13 cellular contexts compared by ENCODE assay signal in the genomic region with DNA sequence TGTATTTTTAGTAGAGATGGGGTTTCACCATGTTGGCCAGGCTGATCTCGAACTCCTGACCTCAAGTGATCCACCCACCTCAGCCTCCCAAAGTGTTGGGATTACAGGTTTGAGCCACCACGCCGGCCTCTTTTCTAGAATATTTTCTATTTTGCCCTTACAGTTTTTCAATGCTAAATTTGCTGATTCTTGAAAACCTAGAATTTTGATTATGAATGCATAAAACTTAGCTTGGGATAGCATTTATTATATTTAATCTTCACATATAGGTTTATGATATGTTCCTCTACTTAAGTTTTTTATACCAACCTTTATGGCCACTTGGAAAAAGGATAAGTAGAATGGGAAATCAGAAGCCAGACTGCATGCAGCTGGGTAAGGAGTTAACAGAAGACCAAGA. TPM values are rescaled to one million over a fixed set of nuclear protein-coding genes. Genes with fewer than 3 reads are reported as not detected.
DNase-seq lines count a peak whose midpoint lies in the region; ATAC-seq and TF ChIP-seq lines count a peak whose summit lies in the region.
"Had no signal": no experiment of that assay in that cellular context is flagged by ENCODE, and none has a peak within 500 bp of the region (broad histone marks: within the 10 kb centered on the region; RNA-seq: fewer than 3 reads in every experiment).

No MANE protein-coding gene starts in this region.

- H3K9me3 Mint-ChIP-seq in activated T-cell treated with anti-CD3 and anti-CD28 coated beads, Interleukin-2, amount 50 U/mL, for 72 hours: no peaks in the 10 kb centered on the region
- H3K9me3 Mint-ChIP-seq in stimulated activated effector memory CD8-positive, alpha-beta T cell treated with anti-CD3 and anti-CD28 coated beads, Interleukin-12 subunit alpha, Interleukin-12 subunit beta, amount 100 ng/mL, for 72 hours: no peaks in the 10 kb centered on the region

- intact Hi-C loops in sciatic nerve (cut with DNase I): no loop called here

- peak overlapping the region; percentile 91; the same call in 1 of the 2 replicates for H3K27ac ChIP-seq in VCaP
- H3K27ac ChIP-seq: uterus had no signal

- H3K36me3 Mint-ChIP-seq in activated T-cell treated with anti-CD3 and anti-CD28 coated beads, Interleukin-2, amount 50 U/mL, for 72 hours (ENCODE audit: insufficient read depth in 2 of 2): peaks cover 2 to 6% of the 10 kb centered on the region in 2 donors
- peaks cover 48% of the 10 kb centered on the region for H3K36me3 Mint-ChIP-seq in stimulated activated effector memory CD8-positive, alpha-beta T cell treated with anti-CD3 and anti-CD28 coated beads, Interleukin-12 subunit alpha, Interleukin-12 subunit beta, amount 100 ng/mL, for 72 hours

- DNase-seq in activated T-cell treated with anti-CD3 and anti-CD28 coated beads, Interleukin-2, amount 50 U/mL, for 72 hours: no peak
- DNase-seq in activated T-cell treated with anti-CD3 and anti-CD28 coated beads, Interleukin-2, amount 50 U/mL, for 48 hours: no peak
- DNase-seq in epithelial cell of proximal tubule (ENCODE audit: low read depth): no peak
- DNase-seq in stimulated activated effector memory CD8-positive, alpha-beta T cell treated with anti-CD3 and anti-CD28 coated beads, Interleukin-12 subunit alpha, Interleukin-12 subunit beta, amount 100 ng/mL, for 72 hours (ENCODE audit: low spot score in 2 of 2): no peak
- no peak for DNase-seq in sciatic nerve (ENCODE audit: low spot score)
- DNase-seq: central memory CD4-positive, alpha-beta T cell; EL; NCI-H2227 treated with DMSO at 0.1 percent for 48 hours; stimulated activated CD4-positive, alpha-beta T cell treated with anti-CD3 and anti-CD28 coated beads, Interleukin-12 subunit alpha, Interleukin-12 subunit beta, amount 100 ng/mL, for 4 hours; uterus had no signal

- peak overlapping the region; percentile 94 for H3K4me3 ChIP-seq in epithelial cell of proximal tubule (ENCODE audit: low read depth, low read length)

- no peak for ATAC-seq in activated T-cell treated with anti-CD3 and anti-CD28 coated beads, Interleukin-2, amount 50 U/mL, for 72 hours (replicated peaks in 1 of 2)
- ATAC-seq in stimulated activated effector memory CD8-positive, alpha-beta T cell treated with anti-CD3 and anti-CD28 coated beads, Interleukin-12 subunit alpha, Interleukin-12 subunit beta, amount 100 ng/mL, for 72 hours: no peak
- ATAC-seq in GM19452 (IDR thresholded peaks at IDR 0.05; ENCODE audit: unreplicated experiment) (no peak), sciatic nerve (no peak), HG02840 (IDR thresholded peaks at IDR 0.05; ENCODE audit: low FRiP score, unreplicated experiment) (no peak)

- H3K27ac Mint-ChIP-seq in activated T-cell treated with anti-CD3 and anti-CD28 coated beads, Interleukin-2, amount 50 U/mL, for 72 hours: peak overlapping the region; percentile 56
- no peak overlapping the region for H3K27ac Mint-ChIP-seq in stimulated activated effector memory CD8-positive, alpha-beta T cell treated with anti-CD3 and anti-CD28 coated beads, Interleukin-12 subunit alpha, Interleukin-12 subunit beta, amount 100 ng/mL, for 72 hours

- peak overlapping the region; percentile 44 to 97 for H3K4me3 Mint-ChIP-seq in activated T-cell treated with anti-CD3 and anti-CD28 coated beads, Interleukin-2, amount 50 U/mL, for 72 hours
- peak overlapping the region; percentile 96 for H3K4me3 Mint-ChIP-seq in stimulated activated effector memory CD8-positive, alpha-beta T cell treated with anti-CD3 and anti-CD28 coated beads, Interleukin-12 subunit alpha, Interleukin-12 subunit beta, amount 100 ng/mL, for 72 hours

- H3K4me1 Mint-ChIP-seq in activated T-cell treated with anti-CD3 and anti-CD28 coated beads, Interleukin-2, amount 50 U/mL, for 72 hours (ENCODE audit: low read depth): peaks cover 44% of the 10 kb centered on the region
- peaks cover 40% of the 10 kb centered on the region for H3K4me1 Mint-ChIP-seq in stimulated activated effector memory CD8-positive, alpha-beta T cell treated with anti-CD3 and anti-CD28 coated beads, Interleukin-12 subunit alpha, Interleukin-12 subunit beta, amount 100 ng/mL, for 72 hours

- no peaks in the 10 kb centered on the region for H3K27me3 Mint-ChIP-seq in activated T-cell treated with anti-CD3 and anti-CD28 coated beads, Interleukin-2, amount 50 U/mL, for 72 hours (ENCODE audit: low read depth)

- TF ChIP-seq CTCF in VCaP (conservative IDR thresholded peaks at IDR 0.05) (no peak), epithelial cell of proximal tubule (conservative IDR thresholded peaks at IDR 0.05; ENCODE audit: low read depth, low read length) (no peak)

RNA-seq across cellular contexts. Expression of a gene that starts 2.1 kb away (rescaled TPM):
- total RNA-seq in activated T-cell treated with anti-CD3 and anti-CD28 coated beads, Interleukin-2, amount 50 U/mL, for 72 hours: 10 to 100 TPM; 10.9 to 11.0 TPM
- total RNA-seq in epithelial cell of proximal tubule: 16.2 and 17.5 TPM in 2 replicates
- total RNA-seq in sciatic nerve: 10.1 TPM

RNA-seq across cellular contexts. Expression of a gene that starts 2.5 kb away (rescaled TPM):
- total RNA-seq in activated T-cell treated with anti-CD3 and anti-CD28 coated beads, Interleukin-2, amount 50 U/mL, for 72 hours: 10 to 100 TPM; 16.3 to 25.5 TPM
- total RNA-seq in epithelial cell of proximal tubule (7.7 and 16.9 TPM in 2 replicates), sciatic nerve (17.9 TPM)
